In the genomic region with DNA sequence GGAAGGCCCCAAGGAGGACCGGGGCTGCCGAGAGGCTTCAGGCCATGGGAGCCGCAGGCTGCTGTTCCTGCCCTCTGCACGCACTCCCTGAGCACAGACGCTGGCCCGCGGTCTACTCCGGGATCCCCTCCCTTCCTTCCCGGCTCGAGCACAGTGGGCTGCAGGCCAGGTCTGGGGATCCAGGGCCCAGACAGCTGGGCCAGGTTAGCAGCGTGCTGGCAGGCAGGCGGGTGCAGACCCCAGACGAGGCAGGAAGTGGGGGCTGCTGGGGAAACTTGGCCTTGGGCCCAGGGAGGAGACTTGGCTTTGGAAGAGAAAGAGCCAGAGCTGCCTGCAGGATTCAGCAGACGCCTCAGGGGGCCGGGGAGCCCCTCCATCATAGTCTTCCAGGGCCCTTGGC, we compare ENCODE assay signal across 10 cellular contexts. TPM values are rescaled to one million over a fixed set of nuclear protein-coding genes. Genes with fewer than 3 reads are reported as not detected.
DNase-seq lines count a peak whose midpoint lies in the region; ATAC-seq, FAIRE-seq and TF ChIP-seq lines count a peak whose summit lies in the region.
"Had no signal": no experiment of that assay in that cellular context is flagged by ENCODE, and none has a peak within 500 bp of the region (broad histone marks: within the 10 kb centered on the region; RNA-seq: fewer than 3 reads in every experiment).

No MANE protein-coding gene starts in this region.

- H3K36me3 ChIP-seq in adipocyte (ENCODE audit: control insufficient read depth, insufficient read depth, low read length, severe bottlenecking), result no peaks in the 10 kb centered on the region
- no peaks in the 10 kb centered on the region for H3K36me3 ChIP-seq in stomach

- no peak for TF ChIP-seq POLR2A in stomach (IDR thresholded peaks at IDR 0.05)

- POLR2A ChIA-PET in HEK293T (lab: Yijun Ruan, JAX), result interaction anchor here (0.6 to 1.6 kb wide), 2 partner anchors 45 to 57 kb away, joined by 3 read pairs; no protein-coding TSS in a partner anchor

- DNase-seq in HFF-Myc (ENCODE audit: extremely low read depth, low read depth) (peak; percentile 26), adipocyte (ENCODE audit: low read depth) (peak; percentile 70), hepatic stellate cell (ENCODE audit: low spot score) (peak; percentile 62), stomach (peak; percentile 37), RCC 7860 (ENCODE audit: low spot score) (no peak), HEK293T (ENCODE audit: extremely low spot score) (no peak)
- DNase-seq: DMS53 had no signal

- no peak overlapping the region for H3K9ac ChIP-seq in adipocyte (ENCODE audit: low read length)

- no peak for FAIRE-seq in RCC 7860 (lab: Jason Lieb, UNC)

- WGBS in stomach, 5 donors, result 4 to 22% (median 14%) methylated on average over 2 to 15 of the region's 15 CpGs

- ATAC-seq in HG02588 (IDR thresholded peaks at IDR 0.05; ENCODE audit: unreplicated experiment) (no peak), HG02884 (IDR thresholded peaks at IDR 0.05; ENCODE audit: unreplicated experiment) (no peak)
- ATAC-seq: activated CD4-positive, CD25-positive, alpha-beta regulatory T cell treated with anti-CD3 and anti-CD28 coated beads, Interleukin-2, amount 50 U/mL, for 24 hours had no signal

- peaks cover 9% of the 10 kb centered on the region for H3K4me1 ChIP-seq in adipocyte (ENCODE audit: control insufficient read depth, insufficient read depth, low read length)
- peaks cover 0 to 12% (median 11%) of the 10 kb centered on the region in 4 donors for H3K4me1 ChIP-seq in stomach

- CTCF ChIA-PET in HEK293T (lab: Yijun Ruan, JAX), result no interaction called here

- no peak overlapping the region for H3K4me3 ChIP-seq in HFF-Myc (replicated peaks; ENCODE audit: low read depth, low read length)
- no peak overlapping the region for H3K4me3 ChIP-seq in adipocyte (ENCODE audit: low read length)
- no peak overlapping the region for H3K4me3 ChIP-seq in stomach

- H3K9me3 ChIP-seq in adipocyte (ENCODE audit: control insufficient read depth, low read length), result no peaks in the 10 kb centered on the region
- H3K9me3 ChIP-seq in stomach, result no peaks in the 10 kb centered on the region

- H3K27ac ChIP-seq in stomach, result no peak overlapping the region

- intact Hi-C loops in stomach (cut with DNase I; ENCODE audit: low total_unique reads), result no loop called here

- TF ChIP-seq CTCF in HFF-Myc (IDR thresholded peaks at IDR 0.05; ENCODE audit: low read depth, low read length, missing control alignments) (no peak), stomach (IDR thresholded peaks at IDR 0.05) (no peak)

- H3K27me3 ChIP-seq in adipocyte (replicated peaks; ENCODE audit: control insufficient read depth, insufficient read depth, low read length) (peaks cover 16% of the 10 kb centered on the region), stomach (peaks cover 0 to 44% (median 0%) of the 10 kb centered on the region in 3 donors)

- TF ChIP-seq EP300 in stomach (IDR thresholded peaks at IDR 0.05), result no peak

TF ChIP-seq in HEK293T, 16 proteins besides CTCF, POLR2A, EP300 and RAD21:
- no peak for TF ChIP-seq SUZ12 (IDR thresholded peaks at IDR 0.05)
- TF ChIP-seq BHLHE40 (IDR thresholded peaks at IDR 0.05; ENCODE audit: borderline replicate concordance), result no peak
- TF ChIP-seq FOXK2 (IDR thresholded peaks at IDR 0.05), result no peak
- TF ChIP-seq L3MBTL2 (conservative IDR thresholded peaks at IDR 0.05), result no peak
- no peak for TF ChIP-seq HDGF (IDR thresholded peaks at IDR 0.05; ENCODE audit: borderline replicate concordance)
- no peak for TF ChIP-seq ZNF384 (IDR thresholded peaks at IDR 0.05)
- TF ChIP-seq, protein P1, sequence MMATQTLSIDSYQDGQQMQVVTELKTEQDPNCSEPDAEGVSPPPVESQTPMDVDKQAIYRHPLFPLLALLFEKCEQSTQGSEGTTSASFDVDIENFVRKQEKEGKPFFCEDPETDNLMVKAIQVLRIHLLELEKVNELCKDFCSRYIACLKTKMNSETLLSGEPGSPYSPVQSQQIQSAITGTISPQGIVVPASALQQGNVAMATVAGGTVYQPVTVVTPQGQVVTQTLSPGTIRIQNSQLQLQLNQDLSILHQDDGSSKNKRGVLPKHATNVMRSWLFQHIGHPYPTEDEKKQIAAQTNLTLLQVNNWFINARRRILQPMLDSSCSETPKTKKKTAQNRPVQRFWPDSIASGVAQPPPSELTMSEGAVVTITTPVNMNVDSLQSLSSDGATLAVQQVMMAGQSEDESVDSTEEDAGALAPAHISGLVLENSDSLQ (IDR thresholded peaks at IDR 0.05), result no peak
- TF ChIP-seq CTBP1 (IDR thresholded peaks at IDR 0.05; ENCODE audit: borderline replicate concordance), result no peak
- no peak for TF ChIP-seq SP1 (IDR thresholded peaks at IDR 0.05)
- TF ChIP-seq FOXM1 (IDR thresholded peaks at IDR 0.05; ENCODE audit: borderline replicate concordance), result no peak
- no peak for TF ChIP-seq ARNT (IDR thresholded peaks at IDR 0.05)
- no peak for TF ChIP-seq ELF4 (IDR thresholded peaks at IDR 0.05)
- TF ChIP-seq NFRKB (IDR thresholded peaks at IDR 0.05), result no peak

RNA-seq across cellular contexts. Expression of a gene that starts 30.2 kb away (rescaled TPM):
- total RNA-seq in stomach, result 1,000 to 10,000 TPM in 1 of 5 donors, 100 to 1,000 TPM in 4; 139 to 1,043 (median 270) TPM
- polyA plus RNA-seq in stomach, result 10 to 100 TPM; 13.6 to 46.4 (median 23.9) TPM

RNA-seq across cellular contexts. Expression of a gene that starts 44.0 kb away (rescaled TPM):
- total RNA-seq in stomach, result 1 to 10 TPM in 2 of 5 donors, not detected in 3; 2.0 to 3.7 TPM
- under 1 TPM in 2 of 3 donors, not detected in 1; 0.06 to 0.10 TPM for polyA plus RNA-seq in stomach

RNA-seq across cellular contexts. Expression of a gene that starts 57.5 kb away (rescaled TPM):
- 1,000 to 10,000 TPM in 1 of 5 donors, 100 to 1,000 TPM in 3, 10 to 100 TPM in 1; 45.0 to 1,214 (median 194) TPM for total RNA-seq in stomach
- polyA plus RNA-seq in stomach, result 10 to 100 TPM; 24.8 to 58.6 (median 40.6) TPM

Comparison
In these comparisons a context has a peak if more than half of its experiments do, and no peak if none do; other contexts are left out.
1. DNase-seq: peak in HFF-Myc (single experiment), adipocyte (single experiment), hepatic stellate cell (single experiment) and stomach (single experiment); none in RCC 7860 (single experiment) and HEK293T (single experiment).